16 cellular contexts compared by ENCODE assay signal in genomic region chr12:117027251-117028086, GRCh38.
DNase-seq lines count a peak whose midpoint lies in the region; ATAC-seq, FAIRE-seq and TF ChIP-seq lines count a peak whose summit lies in the region.
"Had no signal": no experiment of that assay in that cellular context is flagged by ENCODE, and none has a peak within 500 bp of the region (broad histone marks: within the 10 kb centered on the region; RNA-seq: fewer than 3 reads in every experiment).

No MANE protein-coding gene starts in this region.

- no peak overlapping the region for H3K4me3 ChIP-seq in DND-41 (ENCODE audit: low read depth in 1 of 2, low read length in 2 of 2)
- H3K4me3 ChIP-seq in small intestine (ENCODE audit: low read depth in 1 of 2, low read length in 2 of 2) = no peak overlapping the region

- no peak overlapping the region for H3K4me3 Mint-ChIP-seq in chondrocyte (ENCODE audit: unreplicated experiment)
- H3K4me3 Mint-ChIP-seq: CD14-positive monocyte had no signal

- H3K27me3 ChIP-seq in DND-41 (ENCODE audit: insufficient read depth, low read length, poor library complexity) = no peaks in the 10 kb centered on the region
- H3K27me3 ChIP-seq in small intestine (ENCODE audit: control insufficient read depth in 2 of 2, insufficient read depth in 2 of 2, low read length in 2 of 2) = no peaks in the 10 kb centered on the region

- WGBS in small intestine, 3 donors = 93 to 96% (median 96%) methylated on average over 38 of the region's 38 CpGs

- 0 out of 2 replicates have a peak, but pooled peaks cover 4% of the 10 kb centered on the region for H3K4me1 ChIP-seq in DND-41 (ENCODE audit: insufficient read depth, low read length)
- no peaks in the 10 kb centered on the region for H3K4me1 ChIP-seq in small intestine (ENCODE audit: control insufficient read depth in 2 of 2, insufficient read depth in 1 of 2, low read depth in 1 of 2, low read length in 1 of 2)

- peaks cover 8% of the 10 kb centered on the region for H3K4me1 Mint-ChIP-seq in chondrocyte (ENCODE audit: low read depth)

- no peak overlapping the region for H2AFZ ChIP-seq in DND-41 (ENCODE audit: low read depth, low read length)

- DNase-seq in DND-41 (no peak), chondrocyte (ENCODE audit: low spot score) (peak; percentile 90), mesenteric fat pad (ENCODE audit: low spot score) (peak; percentile 78), small intestine (no peak), HuH-7.5 (ENCODE audit: low spot score) (no peak), DMS79 (lab: John Stamatoyannopoulos, UW) (no peak)
- DNase-seq: AML-193, DMS 273 treated with DMSO at 0.1 percent for 48 hours, IMR-90, NCI-H1930, NCI-H446, SHP77 treated with DMSO at 0.1 percent for 48 hours had no signal

- no peak overlapping the region for H3K27ac Mint-ChIP-seq in chondrocyte (ENCODE audit: unreplicated experiment)

- H3K9ac ChIP-seq in DND-41 (ENCODE audit: low read depth, low read length) = no peak overlapping the region

- no peak for TF ChIP-seq CTCF in DND-41 (IDR thresholded peaks at IDR 0.05; ENCODE audit: borderline replicate concordance, extremely low read depth, low read length, poor library complexity, severe bottlenecking)
- no peak for TF ChIP-seq CTCF in chondrocyte (IDR thresholded peaks at IDR 0.05)

- H3K9me3 Mint-ChIP-seq in chondrocyte (ENCODE audit: low read depth) = no peaks in the 10 kb centered on the region
- H3K9me3 Mint-ChIP-seq: CD14-positive monocyte had no signal

- H3K27ac ChIP-seq in DND-41 (ENCODE audit: low read length) (peak overlapping the region; percentile 67; the same call in 1 of the 2 replicates), KOPT-K1 (ENCODE audit: low read depth, low read length, poor library complexity, severe bottlenecking) (peak overlapping the region; percentile 34), small intestine (ENCODE audit: low read depth in 1 of 2, low read length in 1 of 2) (no peak overlapping the region)

- ATAC-seq in DND-41 (ENCODE audit: insufficient read depth, low read depth) (no peak), HG03439 (IDR thresholded peaks at IDR 0.05; ENCODE audit: unreplicated experiment) (no peak)

- H3K79me2 ChIP-seq in DND-41 (ENCODE audit: insufficient read depth, low read length) = no peaks in the 10 kb centered on the region

- H3K36me3 ChIP-seq in DND-41 (ENCODE audit: insufficient read depth, low read length) = peaks cover 72% of the 10 kb centered on the region
- H3K36me3 ChIP-seq in KOPT-K1 (ENCODE audit: insufficient read depth, low read length) = peaks cover 100% of the 10 kb centered on the region
- H3K36me3 ChIP-seq in small intestine (ENCODE audit: control insufficient read depth in 2 of 2, insufficient read depth in 2 of 2, low read length in 2 of 2) = peaks cover 2% of the 10 kb centered on the region in 2 donors

- peaks cover 28% of the 10 kb centered on the region for H3K36me3 Mint-ChIP-seq in chondrocyte (ENCODE audit: low read depth)

- H3K9me3 ChIP-seq in DND-41 (ENCODE audit: insufficient read depth, low read length, severe bottlenecking) = no peaks in the 10 kb centered on the region
- H3K9me3 ChIP-seq in KOPT-K1 (ENCODE audit: insufficient read depth, low read length, poor library complexity, severe bottlenecking) = no peaks in the 10 kb centered on the region
- H3K9me3 ChIP-seq in small intestine (ENCODE audit: control insufficient read depth, low read depth) = no peaks in the 10 kb centered on the region

- no peak for FAIRE-seq in small intestine (lab: Jason Lieb, UNC)
- FAIRE-seq: GM12892 had no signal

- H3K27me3 Mint-ChIP-seq in chondrocyte (ENCODE audit: low read depth) = no peaks in the 10 kb centered on the region

- no peak overlapping the region for H3K4me2 ChIP-seq in DND-41 (ENCODE audit: insufficient read depth, low read length)

- H4K20me1 ChIP-seq in DND-41 (ENCODE audit: insufficient read depth, low read length) = no peaks in the 10 kb centered on the region

Comparison
In these comparisons a context has a peak if more than half of its experiments do, and no peak if none do; other contexts are left out.
1. DNase-seq: peak in chondrocyte (single experiment) and mesenteric fat pad (single experiment); none in DND-41 (single experiment), small intestine (single experiment), HuH-7.5 (single experiment) and DMS79 (single experiment).
2. H3K27ac ChIP-seq: peak in DND-41 (single experiment) and KOPT-K1 (single experiment); none in small intestine (0 of 2).